1 cellular context compared by ENCODE assay signal in the genomic region with DNA sequence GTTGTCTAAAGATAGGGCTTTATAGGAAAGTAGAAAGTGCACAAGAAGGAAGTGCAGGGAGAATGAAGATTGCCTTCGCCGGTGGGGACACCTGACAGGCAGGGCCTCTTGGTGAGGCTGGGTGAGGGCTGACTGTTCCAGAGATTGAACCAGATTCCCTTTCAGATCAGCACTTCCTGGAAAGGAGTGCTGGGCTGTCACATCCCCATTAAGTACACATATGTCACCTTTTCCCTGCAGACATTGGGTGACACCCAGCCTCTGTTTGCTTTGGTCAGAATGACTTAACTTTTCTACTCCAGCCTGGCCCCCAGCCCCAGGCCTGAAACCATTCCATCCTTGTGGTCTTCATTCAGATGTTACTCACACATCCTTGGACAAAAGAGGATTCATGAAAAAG.
TF ChIP-seq lines count a peak whose summit lies in the region.

No MANE protein-coding gene starts in this region.

TF ChIP-seq in SK-N-SH treated with all-trans-retinoic acid at 6 μM for 48 hours, 23 proteins besides CTCF, POLR2A, EP300 and RAD21 (continued from another document):
- TF ChIP-seq, protein P1, sequence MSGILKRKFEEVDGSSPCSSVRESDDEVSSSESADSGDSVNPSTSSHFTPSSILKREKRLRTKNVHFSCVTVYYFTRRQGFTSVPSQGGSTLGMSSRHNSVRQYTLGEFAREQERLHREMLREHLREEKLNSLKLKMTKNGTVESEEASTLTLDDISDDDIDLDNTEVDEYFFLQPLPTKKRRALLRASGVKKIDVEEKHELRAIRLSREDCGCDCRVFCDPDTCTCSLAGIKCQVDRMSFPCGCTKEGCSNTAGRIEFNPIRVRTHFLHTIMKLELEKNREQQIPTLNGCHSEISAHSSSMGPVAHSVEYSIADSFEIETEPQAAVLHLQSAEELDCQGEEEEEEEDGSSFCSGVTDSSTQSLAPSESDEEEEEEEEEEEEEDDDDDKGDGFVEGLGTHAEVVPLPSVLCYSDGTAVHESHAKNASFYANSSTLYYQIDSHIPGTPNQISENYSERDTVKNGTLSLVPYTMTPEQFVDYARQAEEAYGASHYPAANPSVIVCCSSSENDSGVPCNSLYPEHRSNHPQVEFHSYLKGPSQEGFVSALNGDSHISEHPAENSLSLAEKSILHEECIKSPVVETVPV (CRISPR knock-in tag; IDR thresholded peaks at IDR 0.05), result no peak
